In genomic region chr19:35209646-35210045, GRCh38 we compare ENCODE assay signal across 22 cellular contexts. TPM values are rescaled to one million over a fixed set of nuclear protein-coding genes. Genes with fewer than 3 reads are reported as not detected.
DNase-seq lines count a peak whose midpoint lies in the region; ATAC-seq and TF ChIP-seq lines count a peak whose summit lies in the region.
"Had no signal": no experiment of that assay in that cellular context is flagged by ENCODE, and none has a peak within 500 bp of the region (broad histone marks: within the 10 kb centered on the region; RNA-seq: fewer than 3 reads in every experiment).

No MANE protein-coding gene starts in this region.

- H3K36me3 Mint-ChIP-seq in activated CD4-positive, alpha-beta T cell treated with anti-CD3 and anti-CD28 coated beads, Interleukin-2, amount 10 ng/mL, durations not matched to agents 24 days and 14 days (ENCODE audit: low read depth) = peaks cover 4% of the 10 kb centered on the region
- no peaks in the 10 kb centered on the region for H3K36me3 Mint-ChIP-seq in T-helper 17 cell (ENCODE audit: low read depth)

- intact Hi-C loops in activated CD4-positive, alpha-beta T cell treated with anti-CD3 and anti-CD28 coated beads, Interleukin-2, amount 10 ng/mL, durations not matched to agents 24 days and 14 days (cut with micrococcal nuclease) = loop anchor here (5.0 kb wide), 1 partner anchor 38 kb away; the partner anchor contains the start of gene LSR

- H3K27ac ChIP-seq in BLaER1 treated with 17β-estradiol and CSF1 and Interleukin-3, amounts not matched to agents 10 nM and 100 nM = peak overlapping the region in 7 of 11 experiments; percentile 24 to 87 (median 82); a peak in 8 of 22 replicates
- peak overlapping the region; percentile 95 for H3K27ac ChIP-seq in effector memory CD4-positive, alpha-beta T cell (ENCODE audit: insufficient read depth, low read length, poor library complexity, severe bottlenecking)
- H3K27ac ChIP-seq in right atrium auricular region = no peak overlapping the region
- H3K27ac ChIP-seq: cardiac muscle cell, left lung, sigmoid colon, suprapubic skin had no signal

- H3K4me2 ChIP-seq in BLaER1 treated with 17β-estradiol and CSF1 and Interleukin-3, amounts not matched to agents 10 nM and 100 nM = peak overlapping the region in 6 of 11 experiments; percentile 81 to 93 (median 90); a peak in 11 of 22 replicates

- H3K27ac Mint-ChIP-seq in activated CD4-positive, alpha-beta T cell treated with anti-CD3 and anti-CD28 coated beads, Interleukin-2, amount 10 ng/mL, durations not matched to agents 24 days and 14 days = peak overlapping the region; percentile 75
- peak overlapping the region; percentile 99 for H3K27ac Mint-ChIP-seq in T-helper 17 cell
- H3K27ac Mint-ChIP-seq: dendritic cell treated with granulocyte-macrophage colony-stimulating factor and Interleukin-4, amounts not matched to agents 40 ng/mL and 50 ng/mL, for 4 days; nephron progenitor cell had no signal

- no peaks in the 10 kb centered on the region for H3K36me3 ChIP-seq in BLaER1 treated with 17β-estradiol and CSF1 and Interleukin-3, amounts not matched to agents 10 nM and 100 nM
- H3K36me3 ChIP-seq in effector memory CD4-positive, alpha-beta T cell (ENCODE audit: control insufficient read depth, insufficient read depth, low read length) = no peaks in the 10 kb centered on the region
- no peaks in the 10 kb centered on the region for H3K36me3 ChIP-seq in right atrium auricular region
- H3K36me3 ChIP-seq: BE2C, cardiac muscle cell, heart left ventricle, left lung, sigmoid colon, suprapubic skin had no signal

- no peaks in the 10 kb centered on the region for H3K27me3 ChIP-seq in BLaER1 treated with 17β-estradiol and CSF1 and Interleukin-3, amounts not matched to agents 10 nM and 100 nM
- no peaks in the 10 kb centered on the region for H3K27me3 ChIP-seq in effector memory CD4-positive, alpha-beta T cell (replicated peaks; ENCODE audit: control insufficient read depth, insufficient read depth, low read length, poor library complexity, severe bottlenecking)
- H3K27me3 ChIP-seq in right atrium auricular region = no peaks in the 10 kb centered on the region
- H3K27me3 ChIP-seq: BE2C, cardiac muscle cell, heart left ventricle, left lung, suprapubic skin had no signal

- DNase-seq in activated CD4-positive, alpha-beta T cell treated with anti-CD3 and anti-CD28 coated beads, Interleukin-2, amount 10 ng/mL, durations not matched to agents 24 days and 14 days = no peak
- DNase-seq in activated CD4-positive, alpha-beta T cell treated with anti-CD3 and anti-CD28 coated beads, Interleukin-2, amount 50 U/mL, for 4 hours = no peak
- DNase-seq in T-helper 17 cell (no peak), iPS-NIHi11 (ENCODE audit: low spot score) (no peak), right atrium auricular region (ENCODE audit: low spot score) (no peak)
- DNase-seq in effector memory CD4-positive, alpha-beta T cell = no peak
- DNase-seq: anterior cingulate cortex, BE2C, heart left ventricle, left lung, NCI-H1694 treated with DMSO at 0.1 percent for 48 hours, NCI-H2171 treated with DMSO at 0.1 percent for 48 hours, NCI-H526, nephron progenitor cell, sigmoid colon had no signal

- H3K9me3 Mint-ChIP-seq in activated CD4-positive, alpha-beta T cell treated with anti-CD3 and anti-CD28 coated beads, Interleukin-2, amount 10 ng/mL, durations not matched to agents 24 days and 14 days = peaks cover 4% of the 10 kb centered on the region
- H3K9me3 Mint-ChIP-seq: dendritic cell treated with granulocyte-macrophage colony-stimulating factor and Interleukin-4, amounts not matched to agents 40 ng/mL and 50 ng/mL, for 4 days; nephron progenitor cell had no signal

- H3K4me3 ChIP-seq in BLaER1 treated with 17β-estradiol and CSF1 and Interleukin-3, amounts not matched to agents 10 nM and 100 nM = no peak overlapping the region
- no peak overlapping the region for H3K4me3 ChIP-seq in effector memory CD4-positive, alpha-beta T cell (ENCODE audit: insufficient read depth, low read depth, low read length, poor library complexity, severe bottlenecking)
- no peak overlapping the region for H3K4me3 ChIP-seq in right atrium auricular region
- H3K4me3 ChIP-seq: cardiac muscle cell, heart left ventricle, left lung, sigmoid colon, suprapubic skin had no signal

- H3K27me3 Mint-ChIP-seq in activated CD4-positive, alpha-beta T cell treated with anti-CD3 and anti-CD28 coated beads, Interleukin-2, amount 10 ng/mL, durations not matched to agents 24 days and 14 days = no peaks in the 10 kb centered on the region
- no peaks in the 10 kb centered on the region for H3K27me3 Mint-ChIP-seq in T-helper 17 cell

- H4K20me1 ChIP-seq in BLaER1 treated with 17β-estradiol and CSF1 and Interleukin-3, amounts not matched to agents 10 nM and 100 nM = no peaks in the 10 kb centered on the region

- no peak overlapping the region for H3K9ac ChIP-seq in BLaER1 treated with 17β-estradiol and CSF1 and Interleukin-3, amounts not matched to agents 10 nM and 100 nM

- H3K4me3 Mint-ChIP-seq in activated CD4-positive, alpha-beta T cell treated with anti-CD3 and anti-CD28 coated beads, Interleukin-2, amount 10 ng/mL, durations not matched to agents 24 days and 14 days = no peak overlapping the region
- no peak overlapping the region for H3K4me3 Mint-ChIP-seq in T-helper 17 cell
- H3K4me3 Mint-ChIP-seq: dendritic cell treated with granulocyte-macrophage colony-stimulating factor and Interleukin-4, amounts not matched to agents 40 ng/mL and 50 ng/mL, for 4 days; nephron progenitor cell had no signal

- peaks cover 76 to 97% (median 91%) of the 10 kb centered on the region in 10 experiments for H3K4me1 ChIP-seq in BLaER1 treated with 17β-estradiol and CSF1 and Interleukin-3, amounts not matched to agents 10 nM and 100 nM
- peaks cover 51% of the 10 kb centered on the region for H3K4me1 ChIP-seq in effector memory CD4-positive, alpha-beta T cell (ENCODE audit: control insufficient read depth, insufficient read depth, low read length, poor library complexity, severe bottlenecking)
- H3K4me1 ChIP-seq in right atrium auricular region = peaks cover 0 to 31% of the 10 kb centered on the region in 2 donors

- H3K9me3 ChIP-seq in BLaER1 treated with 17β-estradiol and CSF1 and Interleukin-3, amounts not matched to agents 10 nM and 100 nM (replicated peaks in 1 of 11) = peaks cover 0 to 11% (median 0%) of the 10 kb centered on the region in 11 experiments; a peak in 6 of 22 replicates
- H3K9me3 ChIP-seq in T-helper 17 cell (ENCODE audit: control insufficient read depth, low read length, poor library complexity, severe bottlenecking) = no peaks in the 10 kb centered on the region
- no peaks in the 10 kb centered on the region for H3K9me3 ChIP-seq in effector memory CD4-positive, alpha-beta T cell (ENCODE audit: control insufficient read depth, low read length)
- no peaks in the 10 kb centered on the region for H3K9me3 ChIP-seq in right atrium auricular region
- H3K9me3 ChIP-seq: BE2C, left lung, sigmoid colon, suprapubic skin had no signal

- peaks cover 76% of the 10 kb centered on the region for H3K4me1 Mint-ChIP-seq in activated CD4-positive, alpha-beta T cell treated with anti-CD3 and anti-CD28 coated beads, Interleukin-2, amount 10 ng/mL, durations not matched to agents 24 days and 14 days
- peaks cover 59% of the 10 kb centered on the region for H3K4me1 Mint-ChIP-seq in T-helper 17 cell
- H3K4me1 Mint-ChIP-seq: nephron progenitor cell had no signal

- no peak for TF ChIP-seq CTCF in right atrium auricular region (IDR thresholded peaks at IDR 0.05)

- ATAC-seq in T-helper 17 cell (no peak), HG03159 (IDR thresholded peaks at IDR 0.05; ENCODE audit: unreplicated experiment) (no peak)
- ATAC-seq: heart left ventricle, left lung had no signal

RNA-seq across cellular contexts. Expression of gene FAM187B, which starts 18.9 kb away (rescaled TPM):
- total RNA-seq in activated CD4-positive, alpha-beta T cell treated with anti-CD3 and anti-CD28 coated beads, Interleukin-2, amount 10 ng/mL, durations not matched to agents 24 days and 14 days = not detected in 2 replicates
- not detected for total RNA-seq in T-helper 17 cell
- total RNA-seq in right atrium auricular region = not detected
- total RNA-seq: cardiac muscle cell, heart left ventricle, posterior vena cava, sigmoid colon, suprapubic skin, urinary bladder had no signal

RNA-seq across cellular contexts. Expression of gene LSR, which starts 39.2 kb away (rescaled TPM):
- total RNA-seq in activated CD4-positive, alpha-beta T cell treated with anti-CD3 and anti-CD28 coated beads, Interleukin-2, amount 10 ng/mL, durations not matched to agents 24 days and 14 days = 2.2 and 2.8 TPM in 2 replicates
- total RNA-seq in T-helper 17 cell (10 to 100 TPM; 42.6 to 44.5 TPM), right atrium auricular region (10 to 100 TPM in 1 of 2 donors, 1 to 10 TPM in 1; 7.6 to 20.1 TPM)

RNA-seq across cellular contexts. Expression of gene FXYD5, which starts 55.1 kb away (rescaled TPM):
- total RNA-seq in activated CD4-positive, alpha-beta T cell treated with anti-CD3 and anti-CD28 coated beads, Interleukin-2, amount 10 ng/mL, durations not matched to agents 24 days and 14 days = 273 and 286 TPM in 2 replicates
- total RNA-seq in T-helper 17 cell (100 to 1,000 TPM; 533 to 557 TPM), right atrium auricular region (10 to 100 TPM; 31.3 to 77.7 TPM)

RNA-seq across cellular contexts. Expression of gene USF2, which starts 59.1 kb away (rescaled TPM):
- 147 TPM in 2 replicates for total RNA-seq in activated CD4-positive, alpha-beta T cell treated with anti-CD3 and anti-CD28 coated beads, Interleukin-2, amount 10 ng/mL, durations not matched to agents 24 days and 14 days
- total RNA-seq in T-helper 17 cell (100 to 1,000 TPM; 204 to 299 TPM), right atrium auricular region (100 to 1,000 TPM; 130 to 180 TPM)

Comparison
In these comparisons a context has a peak if more than half of its experiments do, and no peak if none do; other contexts are left out.
1. H3K27ac ChIP-seq: peak in BLaER1 treated with 17β-estradiol and CSF1 and Interleukin-3, amounts not matched to agents 10 nM and 100 nM (7 of 11) and effector memory CD4-positive, alpha-beta T cell (single experiment); none in right atrium auricular region (0 of 2).